Comparison of ENCODE assay signal across 8 cellular contexts in genomic region chr14:89641495-89642162, GRCh38.
DNase-seq lines count a peak whose midpoint lies in the region; ATAC-seq and TF ChIP-seq lines count a peak whose summit lies in the region.

No MANE protein-coding gene starts in this region.

- no peak overlapping the region for H3K23ac ChIP-seq in trophoblast cell (ENCODE audit: low read length)

- no peak overlapping the region for H4K8ac ChIP-seq in trophoblast cell (ENCODE audit: low read depth, low read length)

- no peaks in the 10 kb centered on the region for H3K79me1 ChIP-seq in trophoblast cell (ENCODE audit: low read length)

- no peak overlapping the region for H4K12ac ChIP-seq in trophoblast cell (ENCODE audit: low read depth, low read length)

- peaks cover 20% of the 10 kb centered on the region for H3K4me1 ChIP-seq in body of pancreas
- no peaks in the 10 kb centered on the region for H3K4me1 ChIP-seq in trophoblast cell (ENCODE audit: control insufficient read depth in 1 of 2, insufficient read depth in 2 of 2, low read length in 2 of 2)

- H2BK120ac ChIP-seq in trophoblast cell (ENCODE audit: insufficient read depth, low read length, poor library complexity), result no peak overlapping the region

- H2AK5ac ChIP-seq in trophoblast cell (ENCODE audit: low read length), result no peak overlapping the region

- no peak overlapping the region for H3K18ac ChIP-seq in trophoblast cell (ENCODE audit: low read length)

- no peaks in the 10 kb centered on the region for H3K79me2 ChIP-seq in trophoblast cell (ENCODE audit: control insufficient read depth, insufficient read depth, low read length, poor library complexity)

- intact Hi-C loops in body of pancreas (cut with DNase I), result no loop called here

- no peak overlapping the region for H3K9ac ChIP-seq in trophoblast cell (ENCODE audit: low read length)

- H3K27me3 ChIP-seq in body of pancreas (no peaks in the 10 kb centered on the region), trophoblast cell (ENCODE audit: insufficient read depth, low read length) (no peaks in the 10 kb centered on the region)

- TF ChIP-seq CTCF in GM12864 (IDR thresholded peaks at IDR 0.05; ENCODE audit: low read depth, low read length, missing control alignments) (no peak), body of pancreas (IDR thresholded peaks at IDR 0.05) (no peak)

- in situ Hi-C loops in G401 (cut with HindIII; ENCODE audit: low sequenced_read_pairs), result no loop called here

- H2AFZ ChIP-seq in trophoblast cell (ENCODE audit: insufficient read depth, low read length, poor library complexity), result no peak overlapping the region

- H2BK12ac ChIP-seq in trophoblast cell (ENCODE audit: low read length), result no peak overlapping the region

- H3K9me3 ChIP-seq in body of pancreas (no peaks in the 10 kb centered on the region), trophoblast cell (ENCODE audit: insufficient read depth, low read depth, low read length) (no peaks in the 10 kb centered on the region)

- H2BK5ac ChIP-seq in trophoblast cell (ENCODE audit: low read depth, low read length, poor library complexity), result no peak overlapping the region

- WGBS in body of pancreas, 2 donors, result 16 to 22% methylated on average over 8 of the region's 8 CpGs
- WGBS in trophoblast cell (ENCODE audit: extremely low coverage, insufficient coverage, insufficient read length), result no CpG with 5 or more reads among the region's 8 CpGs

- ATAC-seq in GM19372 (IDR thresholded peaks at IDR 0.05; ENCODE audit: low read depth, unreplicated experiment), result peak; percentile 95
- ATAC-seq in HG03108 (IDR thresholded peaks at IDR 0.05; ENCODE audit: unreplicated experiment), result peak; percentile 96
- peak; percentile 89 for ATAC-seq in body of pancreas

- H3K4ac ChIP-seq in trophoblast cell (ENCODE audit: low read depth, low read length), result no peak overlapping the region

- no peak overlapping the region for H4K91ac ChIP-seq in trophoblast cell (ENCODE audit: low read depth, low read length)

- no peaks in the 10 kb centered on the region for H3K36me3 ChIP-seq in body of pancreas (replicated peaks in 1 of 2; ENCODE audit: insufficient read depth in 1 of 2, low read depth in 2 of 2)
- H3K36me3 ChIP-seq in trophoblast cell (ENCODE audit: control insufficient read depth in 1 of 2, insufficient read depth in 2 of 2, low read length in 2 of 2), result no peaks in the 10 kb centered on the region

- H3K14ac ChIP-seq in trophoblast cell (ENCODE audit: low read length), result no peak overlapping the region

- peak overlapping the region; percentile 33 to 82 (median 71) for H3K27ac ChIP-seq in body of pancreas
- H3K27ac ChIP-seq in trophoblast cell (ENCODE audit: low read depth, low read length), result no peak overlapping the region

- no peak overlapping the region for H3K4me2 ChIP-seq in trophoblast cell (ENCODE audit: low read length)

- TF ChIP-seq POLR2A in body of pancreas (IDR thresholded peaks at IDR 0.05), result no peak

- DNase-seq in GM12864 (ENCODE audit: low read depth) (peak; percentile 65), body of pancreas (peak in 1 of 4 donors; percentile 32), G401 (ENCODE audit: low spot score) (no peak), SW480 (ENCODE audit: low spot score) (no peak), trophoblast cell (no peak), NCI-H2081 treated with DMSO at 0.1 percent for 48 hours (lab: John Stamatoyannopoulos, UW) (no peak)

- H3K4me3 ChIP-seq in GM12864 (ENCODE audit: low read depth, low read length) (peak overlapping the region; percentile 31; the same call in 1 of the 2 replicates), body of pancreas (no peak overlapping the region), trophoblast cell (ENCODE audit: low read depth, low read length) (no peak overlapping the region)
